9 cellular contexts compared by ENCODE assay signal in genomic region chr15:41285285-41285684, GRCh38. TPM values are rescaled to one million over a fixed set of nuclear protein-coding genes. Genes with fewer than 3 reads are reported as not detected.
A peak's percentile ranks its signal among the peaks of the same experiment; 100 is the strongest.
DNase-seq lines count a peak whose midpoint lies in the region; TF ChIP-seq lines count a peak whose summit lies in the region.
"Had no signal": no experiment of that assay in that cellular context is flagged by ENCODE, and none has a peak within 500 bp of the region (broad histone marks: within the 10 kb centered on the region; RNA-seq: fewer than 3 reads in every experiment).

No MANE protein-coding gene starts in this region.

- intact Hi-C loops in Caco-2 (cut with micrococcal nuclease; ENCODE audit: unreplicated experiment) (loop anchor here (2.0 kb wide), 1 partner anchor 48 kb away; the partner anchor contains the start of genes NUSAP1 and OIP5), ovary (cut with DNase I) (no loop called here)

- in situ Hi-C loops in GM13977 (cut with MboI; ENCODE audit: low pct_unique_long_range_greater_than_20kb, low sequenced_read_pairs, unreplicated experiment): no loop called here

- DNase-seq in Caco-2 (no peak), Peyer's patch (no peak), epithelial cell of esophagus (ENCODE audit: low read depth) (no peak), ovary (no peak), NCI-H69 (lab: John Stamatoyannopoulos, UW) (no peak), GM13977 (ENCODE audit: low spot score) (no peak), NCI-H1092 treated with DMSO at 0.1 percent for 48 hours (lab: John Stamatoyannopoulos, UW) (no peak), dedifferentiated amniotic fluid mesenchymal stem cell (ENCODE audit: extremely low spot score) (no peak)

- H3K27ac Mint-ChIP-seq in Caco-2 (ENCODE audit: unreplicated experiment): peak overlapping the region; percentile 97

- no TSS peak for BruUV-seq in Caco-2 (replicated peaks; lab: Mats Ljungman, UMichigan)

- H3K27ac ChIP-seq in Peyer's patch: peak overlapping the region in 2 of 4 donors; percentile 93 to 95
- H3K27ac ChIP-seq in ovary: no peak overlapping the region

- TF ChIP-seq POLR2A in Peyer's patch (IDR thresholded peaks at IDR 0.05) (no peak), ovary (IDR thresholded peaks at IDR 0.05) (no peak)

- H3K4me3 ChIP-seq in Caco-2 (ENCODE audit: low read depth, low read length) (peak overlapping the region; percentile 81), Peyer's patch (peak overlapping the region in 3 of 4 donors; percentile 90 to 96 (median 91)), epithelial cell of esophagus (ENCODE audit: low read length) (peak overlapping the region; percentile 63), ovary (peak overlapping the region; percentile 100)

- H3K27me3 Mint-ChIP-seq in Caco-2 (ENCODE audit: insufficient read depth, unreplicated experiment): no peaks in the 10 kb centered on the region

- POLR2A ChIA-PET in Caco-2 (lab: Charles Lee): no interaction called here

- H3K9me3 Mint-ChIP-seq in Caco-2 (ENCODE audit: unreplicated experiment): no peaks in the 10 kb centered on the region

- H3K4me1 ChIP-seq in Caco-2 (peaks cover 11% of the 10 kb centered on the region; the same call in 1 of the 2 replicates), Peyer's patch (peaks cover 0 to 26% (median 2%) of the 10 kb centered on the region in 4 donors), ovary (ENCODE audit: insufficient read depth) (peaks cover 7% of the 10 kb centered on the region)

- no peaks in the 10 kb centered on the region for H3K36me3 ChIP-seq in Caco-2 (ENCODE audit: control insufficient read depth, insufficient read depth, low read length)
- H3K36me3 ChIP-seq in Peyer's patch: peaks cover 0 to 49% (median 2%) of the 10 kb centered on the region in 3 donors
- H3K36me3 ChIP-seq in ovary: no peaks in the 10 kb centered on the region

- WGBS in ovary, 3 donors: 41 to 50% (median 47%) methylated on average over 7 of the region's 7 CpGs

- TF ChIP-seq CTCF in Caco-2 (IDR thresholded peaks at IDR 0.05; ENCODE audit: insufficient read depth in 1 of 2, low read depth in 1 of 2, low read length in 1 of 2, severe bottlenecking in 1 of 2, unreplicated experiment in 1 of 2): no peak
- no peak for TF ChIP-seq CTCF in Peyer's patch (IDR thresholded peaks at IDR 0.05)
- no peak for TF ChIP-seq CTCF in epithelial cell of esophagus (IDR thresholded peaks at IDR 0.05; ENCODE audit: insufficient read depth, low read depth, low read length, missing control alignments)
- no peak for TF ChIP-seq CTCF in ovary (IDR thresholded peaks at IDR 0.05)
- TF ChIP-seq CTCF in GM13977 (IDR thresholded peaks at IDR 0.05; ENCODE audit: extremely low read depth, insufficient read depth, missing control alignments): no peak

- H3K9me3 ChIP-seq in Caco-2: no peaks in the 10 kb centered on the region
- no peaks in the 10 kb centered on the region for H3K9me3 ChIP-seq in Peyer's patch
- no peaks in the 10 kb centered on the region for H3K9me3 ChIP-seq in ovary
- H3K9me3 ChIP-seq: mucosa of descending colon had no signal

- peaks cover 74% of the 10 kb centered on the region for H3K36me3 Mint-ChIP-seq in Caco-2 (ENCODE audit: insufficient read depth, unreplicated experiment)

- no peaks in the 10 kb centered on the region for H3K27me3 ChIP-seq in Caco-2 (replicated peaks; ENCODE audit: control insufficient read depth, insufficient read depth, low read length)
- H3K27me3 ChIP-seq in Peyer's patch: no peaks in the 10 kb centered on the region
- no peaks in the 10 kb centered on the region for H3K27me3 ChIP-seq in ovary

- CTCF ChIA-PET in Caco-2 (lab: Charles Lee): no interaction called here

- peaks cover 14% of the 10 kb centered on the region for H3K4me1 Mint-ChIP-seq in Caco-2 (ENCODE audit: low read depth, unreplicated experiment)

- H3K4me3 Mint-ChIP-seq in Caco-2 (ENCODE audit: unreplicated experiment): peak overlapping the region; percentile 95

- no peak for TF ChIP-seq EP300 in ovary (IDR thresholded peaks at IDR 0.05)

RNA-seq across cellular contexts. Expression of gene OIP5, which starts 47.1 kb away (rescaled TPM):
- 23.4 and 26.4 TPM in 2 replicates for total RNA-seq in Caco-2 (2022)
- 1 to 10 TPM in 2 of 4 donors, not detected in 2; 1.0 to 1.9 TPM for total RNA-seq in Peyer's patch
- 1 to 10 TPM in 3 of 7 donors, under 1 TPM in 4; 0.52 to 1.9 (median 0.94) TPM for total RNA-seq in ovary
- 1 to 10 TPM in 1 of 2 donors, under 1 TPM in 1; 0.75 to 1.5 TPM for polyA plus RNA-seq in ovary

RNA-seq across cellular contexts. Expression of gene NUSAP1, which starts 47.4 kb away (rescaled TPM):
- total RNA-seq in Caco-2 (2022) (106 and 110 TPM in 2 replicates), Peyer's patch (10 to 100 TPM in 3 of 4 donors, 1 to 10 TPM in 1; 7.9 to 95.7 (median 14.6) TPM), ovary (10 to 100 TPM in 1 of 7 donors, 1 to 10 TPM in 6; 2.2 to 13.6 (median 5.8) TPM)
- 10 to 100 TPM in 1 of 2 donors, 1 to 10 TPM in 1; 5.7 to 14.8 TPM for polyA plus RNA-seq in ovary

RNA-seq across cellular contexts. Expression of gene CHP1, which starts 54.2 kb away (rescaled TPM):
- total RNA-seq in Caco-2 (2022) (129 and 139 TPM in 2 replicates), Peyer's patch (100 to 1,000 TPM; 107 to 534 (median 405) TPM), ovary (10 to 100 TPM; 46.1 to 84.6 (median 59.5) TPM)
- 10 to 100 TPM; 24.8 to 61.4 TPM for polyA plus RNA-seq in ovary

RNA-seq across cellular contexts. Expression of gene EXD1, which starts 54.7 kb away (rescaled TPM):
- not detected in 2 replicates for total RNA-seq in Caco-2 (2022)
- not detected for total RNA-seq in Peyer's patch
- total RNA-seq in ovary: not detected
- not detected for polyA plus RNA-seq in ovary
- total RNA-seq: mucosa of descending colon had no signal
